In genomic region chr3:122295286-122295685, GRCh38 we compare ENCODE assay signal across 13 cellular contexts. TPM values are rescaled to one million over a fixed set of nuclear protein-coding genes. Genes with fewer than 3 reads are reported as not detected.
A peak's percentile ranks its signal among the peaks of the same experiment; 100 is the strongest.
DNase-seq lines count a peak whose midpoint lies in the region; ATAC-seq lines count a peak whose summit lies in the region.
"Had no signal": no experiment of that assay in that cellular context is flagged by ENCODE, and none has a peak within 500 bp of the region (broad histone marks: within the 10 kb centered on the region; RNA-seq: fewer than 3 reads in every experiment).

No MANE protein-coding gene starts in this region.

- peak overlapping the region; percentile 89 for H3K27ac ChIP-seq in subcutaneous abdominal adipose tissue (ENCODE audit: low read depth, low read length)
- H3K27ac ChIP-seq: adrenal gland had no signal

- peaks cover 15% of the 10 kb centered on the region for H3K4me1 Mint-ChIP-seq in activated naive CD8-positive, alpha-beta T cell treated with anti-CD3 and anti-CD28 coated beads, Interleukin-2, amount 10 ng/mL, durations not matched to agents 7 days and 5 days
- H3K4me1 Mint-ChIP-seq in activated naive CD8-positive, alpha-beta T cell treated with anti-CD3 and anti-CD28 coated beads for 36 hours: peaks cover 17% of the 10 kb centered on the region
- H3K4me1 Mint-ChIP-seq: nephron progenitor cell had no signal

- ATAC-seq in activated naive CD8-positive, alpha-beta T cell treated with anti-CD3 and anti-CD28 coated beads, Interleukin-2, amount 10 ng/mL, durations not matched to agents 7 days and 5 days (ENCODE audit: low read depth): peak; percentile 66
- ATAC-seq in left ventricle myocardium superior (peak; percentile 69), HG03521 (IDR thresholded peaks at IDR 0.05; ENCODE audit: unreplicated experiment) (no peak)

- intact Hi-C loops in left ventricle myocardium superior (cut with micrococcal nuclease): no loop called here

- no peaks in the 10 kb centered on the region for H3K27me3 ChIP-seq in subcutaneous abdominal adipose tissue (ENCODE audit: control insufficient read depth in 5 of 5, insufficient read depth in 4 of 5, low read length in 5 of 5)
- H3K27me3 ChIP-seq: adrenal gland had no signal

- peaks cover 2% of the 10 kb centered on the region for H3K36me3 Mint-ChIP-seq in activated naive CD8-positive, alpha-beta T cell treated with anti-CD3 and anti-CD28 coated beads, Interleukin-2, amount 10 ng/mL, durations not matched to agents 7 days and 5 days
- H3K36me3 Mint-ChIP-seq in activated naive CD8-positive, alpha-beta T cell treated with anti-CD3 and anti-CD28 coated beads for 36 hours: no peaks in the 10 kb centered on the region

- H3K4me3 Mint-ChIP-seq in activated naive CD8-positive, alpha-beta T cell treated with anti-CD3 and anti-CD28 coated beads, Interleukin-2, amount 10 ng/mL, durations not matched to agents 7 days and 5 days: no peak overlapping the region
- H3K4me3 Mint-ChIP-seq in activated naive CD8-positive, alpha-beta T cell treated with anti-CD3 and anti-CD28 coated beads for 36 hours: no peak overlapping the region
- H3K4me3 Mint-ChIP-seq: nephron progenitor cell had no signal

- no peaks in the 10 kb centered on the region for H3K9me3 Mint-ChIP-seq in activated naive CD8-positive, alpha-beta T cell treated with anti-CD3 and anti-CD28 coated beads, Interleukin-2, amount 10 ng/mL, durations not matched to agents 7 days and 5 days
- H3K9me3 Mint-ChIP-seq in activated naive CD8-positive, alpha-beta T cell treated with anti-CD3 and anti-CD28 coated beads for 36 hours: no peaks in the 10 kb centered on the region

- peak overlapping the region in 1 of 5 donors; percentile 17 for H3K4me3 ChIP-seq in subcutaneous abdominal adipose tissue (ENCODE audit: low read depth in 1 of 5, low read length in 5 of 5)
- H3K4me3 ChIP-seq: adrenal gland had no signal

- H3K9ac ChIP-seq in subcutaneous abdominal adipose tissue (ENCODE audit: low read length in 5 of 5): no peak overlapping the region

- peaks cover 5% of the 10 kb centered on the region for H3K27me3 Mint-ChIP-seq in activated naive CD8-positive, alpha-beta T cell treated with anti-CD3 and anti-CD28 coated beads, Interleukin-2, amount 10 ng/mL, durations not matched to agents 7 days and 5 days
- no peaks in the 10 kb centered on the region for H3K27me3 Mint-ChIP-seq in activated naive CD8-positive, alpha-beta T cell treated with anti-CD3 and anti-CD28 coated beads for 36 hours

- H3K4me1 ChIP-seq in subcutaneous abdominal adipose tissue (ENCODE audit: control insufficient read depth in 5 of 5, insufficient read depth in 5 of 5, low read length in 5 of 5): peaks cover 5 to 33% (median 21%) of the 10 kb centered on the region in 5 donors
- H3K4me1 ChIP-seq: adrenal gland had no signal

- H3K36me3 ChIP-seq in subcutaneous abdominal adipose tissue (ENCODE audit: control insufficient read depth in 5 of 5, insufficient read depth in 5 of 5, low read length in 5 of 5): no peaks in the 10 kb centered on the region
- H3K36me3 ChIP-seq: adrenal gland had no signal

- no peak for DNase-seq in activated naive CD8-positive, alpha-beta T cell treated with anti-CD3 and anti-CD28 coated beads, Interleukin-2, amount 10 ng/mL, durations not matched to agents 7 days and 5 days
- DNase-seq in activated naive CD8-positive, alpha-beta T cell treated with anti-CD3 and anti-CD28 coated beads for 36 hours: no peak
- DNase-seq in SIG-M5 (lab: John Stamatoyannopoulos, UW) (peak; percentile 75), left ventricle myocardium superior (no peak)
- DNase-seq in activated CD4-positive, CD25-positive, alpha-beta regulatory T cell (lab: John Stamatoyannopoulos, UW): no peak
- no peak for DNase-seq in NK-92 treated with Interleukin-12 subunit alpha and Interleukin-12 subunit beta, amount 100 ng/mL, for 24 hours (lab: John Stamatoyannopoulos, UW)
- DNase-seq: Karpas-422, nephron progenitor cell, small intestine, T-helper 9 cell had no signal

- no peak overlapping the region for H3K27ac Mint-ChIP-seq in activated naive CD8-positive, alpha-beta T cell treated with anti-CD3 and anti-CD28 coated beads, Interleukin-2, amount 10 ng/mL, durations not matched to agents 7 days and 5 days
- H3K27ac Mint-ChIP-seq in activated naive CD8-positive, alpha-beta T cell treated with anti-CD3 and anti-CD28 coated beads for 36 hours: no peak overlapping the region
- H3K27ac Mint-ChIP-seq: nephron progenitor cell had no signal

- POLR2A ChIA-PET in activated naive CD8-positive, alpha-beta T cell treated with anti-CD3 and anti-CD28 coated beads, Interleukin-2, amount 10 ng/mL, durations not matched to agents 7 days and 5 days (lab: Charles Lee): no interaction called here

- peaks cover 0 to 3% (median 0%) of the 10 kb centered on the region in 5 donors for H3K9me3 ChIP-seq in subcutaneous abdominal adipose tissue (ENCODE audit: control insufficient read depth in 5 of 5, low read length in 5 of 5)
- H3K9me3 ChIP-seq: adrenal gland had no signal

RNA-seq across cellular contexts. Expression of gene CSTA, which starts 29.8 kb away (rescaled TPM):
- total RNA-seq in activated naive CD8-positive, alpha-beta T cell treated with anti-CD3 and anti-CD28 coated beads, Interleukin-2, amount 10 ng/mL, durations not matched to agents 7 days and 5 days: not detected
- total RNA-seq in activated naive CD8-positive, alpha-beta T cell treated with anti-CD3 and anti-CD28 coated beads for 36 hours: not detected
- 1.5 TPM for total RNA-seq in left ventricle myocardium superior
